In the genomic region with DNA sequence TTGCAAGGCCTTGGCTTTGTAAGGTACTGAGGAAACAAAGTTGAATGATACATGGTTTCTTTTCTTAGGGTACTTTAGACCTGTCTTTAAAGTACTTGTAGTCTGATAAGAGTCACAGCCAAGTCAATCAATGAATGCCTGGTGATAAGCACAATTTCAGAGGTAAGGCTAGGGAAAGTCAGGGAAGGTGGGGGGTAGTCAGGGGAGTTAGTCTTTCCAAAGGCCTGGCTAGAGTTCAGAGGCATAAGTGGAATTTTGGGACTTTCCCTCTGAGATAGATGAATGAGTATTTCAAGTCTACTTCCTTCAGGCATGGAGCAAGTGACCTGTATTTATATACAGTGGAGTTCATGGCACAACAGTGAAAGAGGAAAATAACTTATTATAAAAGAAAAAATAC, we compare ENCODE assay signal across 20 cellular contexts.
"Had no signal": no experiment of that assay in that cellular context is flagged by ENCODE, and none has a peak within 500 bp of the region (broad histone marks: within the 10 kb centered on the region; RNA-seq: fewer than 3 reads in every experiment).

No MANE protein-coding gene starts in this region.

- H3K4me3 ChIP-seq: coronary artery, heart left ventricle, right lobe of liver, smooth muscle cell had no signal

- H3K36me3 ChIP-seq: brain microvascular endothelial cell, heart left ventricle, right lobe of liver had no signal

- H3K27me3 Mint-ChIP-seq: activated naive CD4-positive, alpha-beta T cell treated with anti-CD3 and anti-CD28 coated beads, Interleukin-2, amount 10 ng/mL, durations not matched to agents 7 days and 5 days; activated naive CD8-positive, alpha-beta T cell treated with anti-CD3 and anti-CD28 coated beads, Interleukin-2, amount 50 U/mL, for 24 hours; central memory CD8-positive, alpha-beta T cell had no signal

- H3K4me1 ChIP-seq: right lobe of liver had no signal

- H3K36me3 Mint-ChIP-seq: activated naive CD4-positive, alpha-beta T cell treated with anti-CD3 and anti-CD28 coated beads, Interleukin-2, amount 10 ng/mL, durations not matched to agents 7 days and 5 days; stimulated activated effector memory CD8-positive, alpha-beta T cell treated with anti-CD3 and anti-CD28 coated beads, Interleukin-12 subunit alpha, Interleukin-12 subunit beta, amount 100 ng/mL, for 72 hours; T-cell had no signal

- DNase-seq: activated CD4-positive, alpha-beta T cell treated with anti-CD3 and anti-CD28 coated beads, Interleukin-2, amount 50 U/mL, for 1 hour; activated CD8-positive, alpha-beta memory T cell treated with anti-CD3 and anti-CD28 coated beads, Interleukin-2, amount 50 U/mL, for 4 hours; activated naive CD4-positive, alpha-beta T cell treated with anti-CD3 and anti-CD28 coated beads, Interleukin-2, amount 10 ng/mL, durations not matched to agents 7 days and 5 days; activated naive CD8-positive, alpha-beta T cell treated with anti-CD3 and anti-CD28 coated beads, Interleukin-2, amount 50 U/mL, for 24 hours; activated T-cell treated with anti-CD3 and anti-CD28 coated beads, Interleukin-2, amount 50 U/mL, for 4 hours; anterior cingulate cortex; brain microvascular endothelial cell; heart left ventricle; midbrain; right lobe of liver; SK-N-SH; stimulated activated CD4-positive, alpha-beta T cell treated with anti-CD3 and anti-CD28 coated beads, Interleukin-4, amount 100 ng/mL, for 24 hours; T-cell; T-helper 9 cell had no signal

- H3K9me3 Mint-ChIP-seq: activated naive CD4-positive, alpha-beta T cell treated with anti-CD3 and anti-CD28 coated beads, Interleukin-2, amount 10 ng/mL, durations not matched to agents 7 days and 5 days; activated naive CD8-positive, alpha-beta T cell treated with anti-CD3 and anti-CD28 coated beads, Interleukin-2, amount 50 U/mL, for 24 hours; activated T-cell treated with anti-CD3 and anti-CD28 coated beads, Interleukin-2, amount 50 U/mL, for 4 hours; stimulated activated effector memory CD8-positive, alpha-beta T cell treated with anti-CD3 and anti-CD28 coated beads, Interleukin-12 subunit alpha, Interleukin-12 subunit beta, amount 100 ng/mL, for 72 hours had no signal

- H3K27me3 ChIP-seq: brain microvascular endothelial cell, heart left ventricle, right lobe of liver had no signal

- ATAC-seq: activated CD4-positive, CD25-positive, alpha-beta regulatory T cell treated with anti-CD3 and anti-CD28 coated beads, Interleukin-2, amount 50 U/mL, for 24 hours; activated naive CD8-positive, alpha-beta T cell treated with anti-CD3 and anti-CD28 coated beads, Interleukin-2, amount 50 U/mL, for 24 hours; activated T-cell treated with anti-CD3 and anti-CD28 coated beads, Interleukin-2, amount 50 U/mL, for 4 hours; heart left ventricle; stimulated activated effector memory CD8-positive, alpha-beta T cell treated with anti-CD3 and anti-CD28 coated beads, Interleukin-12 subunit alpha, Interleukin-12 subunit beta, amount 100 ng/mL, for 72 hours; T-cell had no signal

- H3K4me3 Mint-ChIP-seq: activated naive CD4-positive, alpha-beta T cell treated with anti-CD3 and anti-CD28 coated beads, Interleukin-2, amount 10 ng/mL, durations not matched to agents 7 days and 5 days; activated naive CD8-positive, alpha-beta T cell treated with anti-CD3 and anti-CD28 coated beads, Interleukin-2, amount 50 U/mL, for 24 hours; activated T-cell treated with anti-CD3 and anti-CD28 coated beads, Interleukin-2, amount 50 U/mL, for 4 hours; central memory CD8-positive, alpha-beta T cell; neural crest cell; stimulated activated effector memory CD8-positive, alpha-beta T cell treated with anti-CD3 and anti-CD28 coated beads, Interleukin-12 subunit alpha, Interleukin-12 subunit beta, amount 100 ng/mL, for 72 hours; T-cell had no signal

- H3K27ac ChIP-seq: brain microvascular endothelial cell, coronary artery, heart left ventricle, right lobe of liver had no signal

- H3K27ac Mint-ChIP-seq: activated naive CD4-positive, alpha-beta T cell treated with anti-CD3 and anti-CD28 coated beads, Interleukin-2, amount 10 ng/mL, durations not matched to agents 7 days and 5 days; activated naive CD8-positive, alpha-beta T cell treated with anti-CD3 and anti-CD28 coated beads, Interleukin-2, amount 50 U/mL, for 24 hours; stimulated activated effector memory CD8-positive, alpha-beta T cell treated with anti-CD3 and anti-CD28 coated beads, Interleukin-12 subunit alpha, Interleukin-12 subunit beta, amount 100 ng/mL, for 72 hours; T-cell had no signal

- H3K9me3 ChIP-seq: heart left ventricle, right lobe of liver, SK-N-SH had no signal

- H3K4me1 Mint-ChIP-seq: activated naive CD4-positive, alpha-beta T cell treated with anti-CD3 and anti-CD28 coated beads, Interleukin-2, amount 10 ng/mL, durations not matched to agents 7 days and 5 days; activated naive CD8-positive, alpha-beta T cell treated with anti-CD3 and anti-CD28 coated beads, Interleukin-2, amount 50 U/mL, for 24 hours; central memory CD8-positive, alpha-beta T cell; neural crest cell; stimulated activated effector memory CD8-positive, alpha-beta T cell treated with anti-CD3 and anti-CD28 coated beads, Interleukin-12 subunit alpha, Interleukin-12 subunit beta, amount 100 ng/mL, for 72 hours; T-cell had no signal
